ENCODE assay signal across 8 cellular contexts in the genomic region with DNA sequence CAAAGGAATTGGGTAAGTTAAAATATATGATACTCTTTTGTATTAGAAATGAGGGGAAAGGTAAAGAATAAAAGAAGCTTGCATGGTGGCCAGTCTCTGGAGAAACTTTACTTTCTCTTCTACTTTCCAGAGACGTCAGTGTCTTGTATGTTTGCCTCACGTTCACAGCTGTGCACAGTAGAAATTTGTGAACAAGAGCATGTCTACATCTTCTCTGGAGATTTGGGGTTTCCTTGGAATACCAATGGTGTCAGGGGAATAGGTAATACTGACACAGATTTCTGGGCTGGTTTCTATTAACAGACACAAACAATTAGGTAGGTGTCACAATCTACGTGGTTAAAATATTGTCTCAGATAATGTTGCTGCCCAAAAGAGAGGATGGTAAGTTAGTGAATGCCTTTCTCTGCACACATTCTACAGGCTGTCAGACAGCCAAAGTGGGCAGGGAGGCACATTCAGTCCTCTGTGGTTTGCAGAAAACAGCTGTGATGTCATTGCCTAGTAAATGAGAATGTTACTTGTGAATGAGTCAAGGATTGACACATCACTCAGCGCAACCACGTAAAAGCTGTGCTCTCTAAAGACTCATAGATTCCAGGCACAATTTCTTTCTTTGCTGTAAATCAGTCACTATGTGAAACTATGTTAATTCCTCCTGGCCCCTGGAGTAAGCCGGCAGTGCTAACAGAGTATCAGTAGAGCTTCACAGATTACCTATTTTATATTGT.
A peak's percentile ranks its signal among the peaks of the same experiment; 100 is the strongest.
DNase-seq lines count a peak whose midpoint lies in the region; TF ChIP-seq lines count a peak whose summit lies in the region.

No MANE protein-coding gene starts in this region.

- no peak overlapping the region for H2AK5ac ChIP-seq in H9 (ENCODE audit: insufficient read length, low read length)

- no peak overlapping the region for H3K4me3 ChIP-seq in fibroblast of mammary gland (ENCODE audit: control insufficient read depth, low read depth, low read length)
- no peak overlapping the region for H3K4me3 ChIP-seq in H7 (ENCODE audit: insufficient read depth, low read depth, low read length)

- H2BK20ac ChIP-seq in H9 (ENCODE audit: low read depth, low read length, poor library complexity, severe bottlenecking) = no peak overlapping the region

- H4K8ac ChIP-seq in H9 (replicated peaks; ENCODE audit: insufficient read length, low read depth, low read length) = no peak overlapping the region

- H3K14ac ChIP-seq in H9 (ENCODE audit: insufficient read depth, low read length) = no peak overlapping the region

- H3K27me3 ChIP-seq in H7 (ENCODE audit: control insufficient read depth, insufficient read depth, low read length) (no peaks in the 10 kb centered on the region), H9 (ENCODE audit: insufficient read depth, low read length) (no peaks in the 10 kb centered on the region)

- no peaks in the 10 kb centered on the region for H4K20me1 ChIP-seq in H9 (ENCODE audit: control insufficient read depth, insufficient read depth, insufficient read length)

- H3K4me2 ChIP-seq in H9 (ENCODE audit: insufficient read depth, insufficient read length, low read length) = no peak overlapping the region

- no peaks in the 10 kb centered on the region for H3K9me3 Mint-ChIP-seq in H9

- no peak overlapping the region for H4K91ac ChIP-seq in H9 (ENCODE audit: insufficient read length, low read depth, low read length)

- H3K56ac ChIP-seq in H9 (ENCODE audit: insufficient read length, low read depth, low read length) = no peak overlapping the region

- no peak overlapping the region for H3T11ph ChIP-seq in H9 (ENCODE audit: low read length)

- no peaks in the 10 kb centered on the region for H3K4me1 Mint-ChIP-seq in H9

- no peaks in the 10 kb centered on the region for H3K4me1 ChIP-seq in H9 (ENCODE audit: insufficient read depth, low read length)

- H3K79me2 ChIP-seq in H9 (ENCODE audit: insufficient read depth, low read length) = no peaks in the 10 kb centered on the region

- no peak overlapping the region for H3K23ac ChIP-seq in H9 (ENCODE audit: insufficient read length, low read depth, low read length)

- no peak overlapping the region for H3K4ac ChIP-seq in H9 (ENCODE audit: low read depth, low read length)

- no peak overlapping the region for H2BK12ac ChIP-seq in H9 (ENCODE audit: insufficient read length, low read depth, low read length)

- no peak overlapping the region for H3K4me3 Mint-ChIP-seq in H9

- H3K27ac Mint-ChIP-seq in H9 = no peak overlapping the region

- no peaks in the 10 kb centered on the region for H3K23me2 ChIP-seq in H9 (ENCODE audit: insufficient read length, low read depth, low read length, poor library complexity, severe bottlenecking)

- H3K27ac ChIP-seq in H9 (ENCODE audit: insufficient read length, low read depth, low read length) = no peak overlapping the region

- no peaks in the 10 kb centered on the region for H3K79me1 ChIP-seq in H9 (ENCODE audit: insufficient read depth, low read depth, low read length, poor library complexity, severe bottlenecking)

- no peaks in the 10 kb centered on the region for H3K9me3 ChIP-seq in H9 (ENCODE audit: control insufficient read depth, low read depth, low read length)

- no CpG with 5 or more reads among the region's 6 CpGs for WGBS in H9 (ENCODE audit: extremely low coverage, insufficient read length, low lambda C conversion rate)

- no peak overlapping the region for H3K18ac ChIP-seq in H9 (ENCODE audit: insufficient read length, low read depth, low read length)

- no peak overlapping the region for H2AFZ ChIP-seq in H9 (ENCODE audit: low read length)

- intact Hi-C loops in posterior vena cava (cut with DNase I) = no loop called here

- no peak overlapping the region for H2BK5ac ChIP-seq in H9 (ENCODE audit: insufficient read length, low read length)

- TF ChIP-seq CTCF in fibroblast of mammary gland (conservative IDR thresholded peaks at IDR 0.05; ENCODE audit: control insufficient read depth, insufficient read depth, low read depth, low read length) (no peak), H9 (conservative IDR thresholded peaks at IDR 0.05) (no peak)

- no peaks in the 10 kb centered on the region for H3K27me3 Mint-ChIP-seq in H9 (ENCODE audit: low read depth)

- no peak overlapping the region for H2BK120ac ChIP-seq in H9 (ENCODE audit: low read depth, low read length, poor library complexity, severe bottlenecking)

- H2BK15ac ChIP-seq in H9 (ENCODE audit: low read depth, low read length) = no peak overlapping the region

- peak; percentile 58 for DNase-seq in GM04503 (ENCODE audit: low read depth)
- peak; percentile 47 for DNase-seq in T1000 (lab: John Stamatoyannopoulos, UW)
- DNase-seq in fibroblast of mammary gland (ENCODE audit: low read depth) = peak; percentile 100
- peak; percentile 52 to 73 for DNase-seq in stimulated activated CD4-positive, alpha-beta T cell treated with anti-CD3 and anti-CD28 coated beads, Interleukin-15, amount 100 ng/mL, for 48 hours (ENCODE audit: low read depth in 2 of 2)
- DNase-seq in H7 = no peak
- DNase-seq in SIG-M5 (lab: John Stamatoyannopoulos, UW) = no peak
- DNase-seq in posterior vena cava (ENCODE audit: low spot score) = no peak
- DNase-seq in H9 = no peak

- no peak overlapping the region for H4K5ac ChIP-seq in H9 (ENCODE audit: insufficient read length, low read depth, low read length)

- H3K36me3 ChIP-seq in H7 (replicated peaks; ENCODE audit: control insufficient read depth, insufficient read depth, low read length) = no peaks in the 10 kb centered on the region

- H3K36me3 Mint-ChIP-seq in H9 (ENCODE audit: insufficient read depth in 1 of 3, low read depth in 3 of 3) = no peaks in the 10 kb centered on the region

- no peak overlapping the region for H3K9ac ChIP-seq in H9 (ENCODE audit: extremely low read depth, insufficient read length, low read length)

Comparison
In these comparisons a context has a peak if more than half of its experiments do, and no peak if none do; other contexts are left out.
1. DNase-seq: peak in GM04503 (single experiment), T1000 (single experiment), fibroblast of mammary gland (single experiment) and stimulated activated CD4-positive, alpha-beta T cell treated with anti-CD3 and anti-CD28 coated beads, Interleukin-15, amount 100 ng/mL, for 48 hours (2 of 2); none in H7 (single experiment), SIG-M5 (single experiment), posterior vena cava (single experiment) and H9 (single experiment).